In genomic region chr1:31243451-31244286, GRCh38 we compare ENCODE assay signal across 1 cellular context.
TF ChIP-seq lines count a peak whose summit lies in the region.

No MANE protein-coding gene starts in this region.

TF ChIP-seq in HepG2, 621 proteins besides CTCF, POLR2A, EP300 and RAD21:
- peak; percentile 88 for TF ChIP-seq ZNF7 (CRISPR knock-in tag; IDR thresholded peaks at IDR 0.05)
- TF ChIP-seq ATF7 (IDR thresholded peaks at IDR 0.05) = peak; percentile 42; the same call in 1 of the 2 replicates
- TF ChIP-seq ATF7 (CRISPR knock-in tag; IDR thresholded peaks at IDR 0.05) = no peak
- TF ChIP-seq HOXA5 (CRISPR knock-in tag; IDR thresholded peaks at IDR 0.05) = no peak
- TF ChIP-seq CREB1 (IDR thresholded peaks at IDR 0.05) = peak; percentile 44
- no peak for TF ChIP-seq CREB1 (CRISPR knock-in tag; IDR thresholded peaks at IDR 0.05)
- no peak for TF ChIP-seq IKZF4 (CRISPR knock-in tag; IDR thresholded peaks at IDR 0.05; ENCODE audit: borderline replicate concordance, low read depth, not compliant biosample characterization)
TF ChIP-seq in HepG2: peak in this region for 3.
